ENCODE assay signal across 10 cellular contexts in the genomic region with DNA sequence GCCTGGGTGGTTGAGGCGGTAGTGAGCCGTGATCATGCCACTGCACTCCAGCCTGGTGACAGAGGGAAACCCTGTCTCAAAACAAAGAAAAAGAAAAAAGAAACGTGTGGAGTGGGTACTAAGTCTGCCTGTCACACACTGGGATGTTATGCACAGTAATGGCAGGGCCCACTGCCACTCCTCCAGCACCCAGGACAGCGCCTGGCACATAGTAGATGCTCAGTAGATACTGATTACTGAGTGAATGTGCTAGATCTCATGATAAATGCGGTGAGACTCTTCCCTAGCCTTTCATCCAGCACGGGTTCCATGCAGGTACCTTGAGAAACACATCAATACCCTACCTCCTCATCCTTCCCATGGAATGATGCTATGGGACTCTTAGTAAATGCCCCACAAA.
A peak's percentile ranks its signal among the peaks of the same experiment; 100 is the strongest.
DNase-seq lines count a peak whose midpoint lies in the region; ATAC-seq and TF ChIP-seq lines count a peak whose summit lies in the region.
"Had no signal": no experiment of that assay in that cellular context is flagged by ENCODE, and none has a peak within 500 bp of the region (broad histone marks: within the 10 kb centered on the region; RNA-seq: fewer than 3 reads in every experiment).

No MANE protein-coding gene starts in this region.

- H3K27ac ChIP-seq in GM23248, result no peak overlapping the region
- H3K27ac ChIP-seq: pancreas had no signal

- in situ Hi-C loops in GM23248 (cut with MboI), result no loop called here

- no peak overlapping the region for H3K4me2 ChIP-seq in GM23248 (ENCODE audit: unreplicated experiment)

- H3K4me1 ChIP-seq in GM23248 (ENCODE audit: insufficient read depth), result no peaks in the 10 kb centered on the region
- H3K4me1 ChIP-seq: pancreas had no signal

- no peaks in the 10 kb centered on the region for H3K9me3 ChIP-seq in GM23248 (ENCODE audit: low read depth)
- H3K9me3 ChIP-seq: pancreas had no signal

- peak; percentile 36 for DNase-seq in GM23248
- DNase-seq in RPMI8226, result peak; percentile 22
- peak; percentile 40 for DNase-seq in activated naive CD4-positive, alpha-beta T cell treated with anti-CD3 and anti-CD28 coated beads, Interleukin-2, amount 50 U/mL, for 16 hours
- peak; percentile 45 for DNase-seq in stimulated activated CD4-positive, alpha-beta T cell treated with anti-CD3 and anti-CD28 coated beads, Interleukin-4, amount 100 ng/mL, for 24 hours
- no peak for DNase-seq in GM10266 (ENCODE audit: extremely low spot score)
- DNase-seq in DMS 273 treated with DMSO at 0.1 percent for 48 hours (lab: John Stamatoyannopoulos, UW), result no peak
- DNase-seq: kidney glomerular epithelial cell, NCI-H510A, pancreas had no signal

- H2AFZ ChIP-seq in GM23248, result no peak overlapping the region

- no peaks in the 10 kb centered on the region for H3F3A ChIP-seq in GM23248 (ENCODE audit: insufficient read depth)

- H3K36me3 ChIP-seq in GM23248 (ENCODE audit: low read depth), result no peaks in the 10 kb centered on the region
- H3K36me3 ChIP-seq: pancreas had no signal

- no peaks in the 10 kb centered on the region for H3K79me2 ChIP-seq in GM23248 (ENCODE audit: insufficient read depth)

- H3K4me3 ChIP-seq in GM23248, result no peak overlapping the region
- H3K4me3 ChIP-seq: pancreas had no signal

- 78 to 82% methylated on average over 6 of the region's 6 CpGs for WGBS in GM23248 (ENCODE audit: low coverage in 1 of 2, low lambda C conversion rate in 2 of 2, missing lambda C conversion rate in 2 of 2), 2 experiments

- H3K27me3 ChIP-seq in GM23248 (replicated peaks; ENCODE audit: insufficient read depth), result no peaks in the 10 kb centered on the region; the same call in 1 of the 2 replicates
- H3K27me3 ChIP-seq: pancreas had no signal

- TF ChIP-seq CTCF in GM10266 (IDR thresholded peaks at IDR 0.05; ENCODE audit: control insufficient read depth, insufficient read depth, low read depth, missing control alignments), result no peak

- H4K20me1 ChIP-seq in GM23248 (ENCODE audit: insufficient read depth), result no peaks in the 10 kb centered on the region

- ATAC-seq in GM21737 (IDR thresholded peaks at IDR 0.05; ENCODE audit: unreplicated experiment), result no peak

- H3K9ac ChIP-seq in GM23248, result no peak overlapping the region

- no peaks in the 10 kb centered on the region for H3K9me2 ChIP-seq in GM23248 (ENCODE audit: insufficient read depth)

Comparison
In these comparisons a context has a peak if more than half of its experiments do, and no peak if none do; other contexts are left out.
1. DNase-seq: peak in GM23248 (single experiment), RPMI8226 (single experiment), activated naive CD4-positive, alpha-beta T cell treated with anti-CD3 and anti-CD28 coated beads, Interleukin-2, amount 50 U/mL, for 16 hours (single experiment) and stimulated activated CD4-positive, alpha-beta T cell treated with anti-CD3 and anti-CD28 coated beads, Interleukin-4, amount 100 ng/mL, for 24 hours (single experiment); none in GM10266 (single experiment) and DMS 273 treated with DMSO at 0.1 percent for 48 hours (single experiment).